ENCODE assay signal across 26 cellular contexts in the genomic region with DNA sequence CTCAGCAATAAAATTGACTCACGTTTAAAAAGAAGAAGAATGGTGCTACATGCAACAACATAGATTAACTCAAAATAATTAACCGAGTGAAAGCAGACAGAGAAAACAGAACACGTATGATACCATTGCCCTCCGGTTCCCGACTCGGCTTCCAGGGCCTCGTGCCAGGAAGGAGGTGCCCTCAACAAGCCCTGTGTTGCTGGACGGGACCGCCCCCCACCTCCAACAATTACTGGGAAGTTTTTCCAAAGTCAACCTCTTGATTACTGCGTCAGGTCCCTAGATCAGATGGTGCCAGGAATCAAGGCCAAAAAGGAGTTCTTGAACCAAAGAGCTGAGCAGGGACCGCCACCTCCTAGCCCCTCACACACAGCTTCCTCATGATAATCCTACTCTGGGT. TPM values are rescaled to one million over a fixed set of nuclear protein-coding genes. Genes with fewer than 3 reads are reported as not detected.
"Had no signal": no experiment of that assay in that cellular context is flagged by ENCODE, and none has a peak within 500 bp of the region (broad histone marks: within the 10 kb centered on the region; RNA-seq: fewer than 3 reads in every experiment).

No MANE protein-coding gene starts in this region.

- H3K27me3 ChIP-seq: brain microvascular endothelial cell, cardiac muscle cell had no signal

- ATAC-seq: activated naive CD8-positive, alpha-beta T cell treated with anti-CD3 and anti-CD28 coated beads, Interleukin-2, amount 50 U/mL, for 24 hours; activated T-cell treated with anti-CD3 and anti-CD28 coated beads, Interleukin-2, amount 50 U/mL, for 4 hours; Panc1; T-helper 17 cell had no signal

- DNase-seq: activated B cell treated with CpG ODN at 0.5 μM for 24 hours; activated CD4-positive, alpha-beta memory T cell treated with anti-CD3 and anti-CD28 coated beads for 36 hours; activated CD4-positive, alpha-beta T cell treated with anti-CD3 and anti-CD28 coated beads, Interleukin-2, amount 10 ng/mL, durations not matched to agents 7 days and 5 days; activated CD8-positive, alpha-beta memory T cell treated with anti-CD3 and anti-CD28 coated beads for 24 hours; activated effector memory CD4-positive, alpha-beta T cell treated with anti-CD3 and anti-CD28 coated beads, Interleukin-2, amount 50 U/mL, for 16 hours; activated naive CD4-positive, alpha-beta T cell treated with Interleukin-2 at 50 U/mL for 16 hours; activated naive CD8-positive, alpha-beta T cell treated with anti-CD3 and anti-CD28 coated beads, Interleukin-2, amount 50 U/mL, for 24 hours; activated T-cell treated with anti-CD3 and anti-CD28 coated beads, Interleukin-2, amount 50 U/mL, for 4 hours; amygdala; brain microvascular endothelial cell; KG1; MM.1S; NCI-H1105; NCI-H1436; NCI-H2029 treated with DMSO at 0.1 percent for 48 hours; NCI-H345; NCI-H510A treated with DMSO at 0.1 percent for 48 hours; NCI-H69; NK-92 treated with Interleukin-12 subunit alpha and Interleukin-12 subunit beta, amount 100 ng/mL, for 24 hours; SHP77 treated with DMSO at 0.1 percent for 48 hours; T-helper 17 cell; T-helper 9 cell had no signal

- H3K27ac ChIP-seq: brain microvascular endothelial cell, cardiac muscle cell, RWPE1 had no signal

- H3K4me3 ChIP-seq: cardiac muscle cell had no signal

- H3K36me3 ChIP-seq: brain microvascular endothelial cell, cardiac muscle cell had no signal

RNA-seq across cellular contexts. Expression of a gene that starts 20.4 kb away (rescaled TPM):
- total RNA-seq: cardiac muscle cell, LHCN-M2 had no signal
